ENCODE assay signal across 30 cellular contexts in the genomic region with DNA sequence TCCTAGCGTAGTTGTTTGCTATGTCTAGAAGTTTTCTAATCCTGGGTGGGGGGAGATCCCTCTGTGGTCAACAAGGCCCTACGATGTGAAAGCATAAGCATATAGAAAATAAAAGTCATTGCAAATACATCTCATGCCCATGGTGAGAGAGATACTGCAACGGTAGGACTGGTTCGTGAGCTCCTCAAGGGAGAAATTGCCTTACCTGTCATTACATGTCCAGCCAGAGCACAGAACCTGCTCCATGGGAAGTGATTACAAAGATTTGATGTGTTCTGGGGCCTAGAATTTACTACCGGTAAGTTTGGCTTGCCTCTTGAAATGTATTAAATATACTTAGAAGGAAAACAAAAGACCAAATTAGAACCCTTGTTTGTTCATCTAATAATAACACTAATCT.
"Had no signal": no experiment of that assay in that cellular context is flagged by ENCODE, and none has a peak within 500 bp of the region (broad histone marks: within the 10 kb centered on the region; RNA-seq: fewer than 3 reads in every experiment).

No MANE protein-coding gene starts in this region.

- H3K27me3 ChIP-seq: neural progenitor cell, neutrophil, ovary, stomach, testis, thyroid gland, transverse colon, upper lobe of left lung, vagina had no signal

- ATAC-seq: natural killer cell; right cardiac atrium; sciatic nerve; stimulated activated naive B cell treated with anti-CD40 and anti-IgM and Interleukin-4, amounts not matched to agents 10 μg/mL and 1 μg/mL and 100 μg/mL, for 72 hours; stimulated activated naive CD8-positive, alpha-beta T cell treated with anti-CD3 and anti-CD28 coated beads, Interleukin-15, Interleukin-2, amounts not matched to agents 100 U/mL and 50 U/mL, for 24 hours had no signal

- H3K4me3 ChIP-seq: left ventricle myocardium inferior, lung, neural progenitor cell, ovary, skin epidermis, stomach, testis, thyroid gland, transverse colon, upper lobe of left lung, vagina had no signal

- H3K9me3 ChIP-seq: left ventricle myocardium inferior, neutrophil, ovary, stomach, testis, thyroid gland, transverse colon, upper lobe of left lung, vagina had no signal

- DNase-seq: hypothalamus; immature natural killer cell; left ventricle myocardium inferior; midbrain; natural killer cell; nephron progenitor cell; occipital lobe; ovary; retina; right cardiac atrium; stimulated activated CD4-positive, alpha-beta T cell treated with anti-CD3 and anti-CD28 coated beads, Interleukin-12 subunit alpha, Interleukin-12 subunit beta, amount 100 ng/mL, for 4 hours; stimulated activated CD4-positive, alpha-beta T cell treated with anti-CD3 and anti-CD28 coated beads, Interleukin-15, amount 100 ng/mL, for 24 hours; stimulated activated CD4-positive, alpha-beta T cell treated with anti-CD3 and anti-CD28 coated beads, Interleukin-2, amount 100 ng/mL, for 24 hours; stimulated activated CD4-positive, alpha-beta T cell treated with anti-CD3 and anti-CD28 coated beads, Interleukin-4, amount 100 ng/mL, for 1 hour; stimulated activated naive B cell treated with anti-CD40 and anti-IgM and Interleukin-4, amounts not matched to agents 10 μg/mL and 1 μg/mL and 100 μg/mL, for 72 hours; stimulated activated naive CD8-positive, alpha-beta T cell treated with anti-CD3 and anti-CD28 coated beads, Interleukin-15, Interleukin-2, amounts not matched to agents 100 U/mL and 50 U/mL, for 24 hours; stomach; testis; thyroid gland; transverse colon; upper lobe of left lung had no signal

- H3K4me2 ChIP-seq: neural progenitor cell had no signal

- FAIRE-seq: islet of Langerhans had no signal

- H3K27me3 Mint-ChIP-seq: memory B cell; progenitor cell of endocrine pancreas; stimulated activated naive B cell treated with anti-CD40 and anti-IgM and Interleukin-4, amounts not matched to agents 10 μg/mL and 1 μg/mL and 100 μg/mL, for 72 hours had no signal

- H3K9ac ChIP-seq: neural progenitor cell had no signal

- H3K27ac ChIP-seq: left ventricle myocardium inferior, neural progenitor cell, neutrophil, ovary, skin epidermis, stomach, testis, thyroid gland, transverse colon, upper lobe of left lung, vagina had no signal

- H3K4me1 Mint-ChIP-seq: immature natural killer cell; memory B cell; natural killer cell; nephron progenitor cell; stimulated activated naive B cell treated with anti-CD40 and anti-IgM and Interleukin-4, amounts not matched to agents 10 μg/mL and 1 μg/mL and 100 μg/mL, for 72 hours had no signal

- H3K4me1 ChIP-seq: left ventricle myocardium inferior, neural progenitor cell, stomach, testis, thyroid gland, transverse colon, upper lobe of left lung, vagina had no signal

- H3K36me3 ChIP-seq: left ventricle myocardium inferior, neural progenitor cell, neutrophil, ovary, stomach, thyroid gland, transverse colon, upper lobe of left lung, vagina had no signal

- H3K9me3 Mint-ChIP-seq: natural killer cell, nephron progenitor cell, neural progenitor cell had no signal

- H3K27ac Mint-ChIP-seq: immature natural killer cell; memory B cell; natural killer cell; nephron progenitor cell; neural progenitor cell; progenitor cell of endocrine pancreas; stimulated activated naive B cell treated with anti-CD40 and anti-IgM and Interleukin-4, amounts not matched to agents 10 μg/mL and 1 μg/mL and 100 μg/mL, for 72 hours had no signal

- H3K4me3 Mint-ChIP-seq: immature natural killer cell; memory B cell; natural killer cell; nephron progenitor cell; neural progenitor cell; stimulated activated naive B cell treated with anti-CD40 and anti-IgM and Interleukin-4, amounts not matched to agents 10 μg/mL and 1 μg/mL and 100 μg/mL, for 72 hours had no signal

- H3K36me3 Mint-ChIP-seq: immature natural killer cell; memory B cell; natural killer cell; neural progenitor cell; stimulated activated naive B cell treated with anti-CD40 and anti-IgM and Interleukin-4, amounts not matched to agents 10 μg/mL and 1 μg/mL and 100 μg/mL, for 72 hours had no signal

- H2AFZ ChIP-seq: neural progenitor cell had no signal
